16 cellular contexts compared by ENCODE assay signal in the genomic region with DNA sequence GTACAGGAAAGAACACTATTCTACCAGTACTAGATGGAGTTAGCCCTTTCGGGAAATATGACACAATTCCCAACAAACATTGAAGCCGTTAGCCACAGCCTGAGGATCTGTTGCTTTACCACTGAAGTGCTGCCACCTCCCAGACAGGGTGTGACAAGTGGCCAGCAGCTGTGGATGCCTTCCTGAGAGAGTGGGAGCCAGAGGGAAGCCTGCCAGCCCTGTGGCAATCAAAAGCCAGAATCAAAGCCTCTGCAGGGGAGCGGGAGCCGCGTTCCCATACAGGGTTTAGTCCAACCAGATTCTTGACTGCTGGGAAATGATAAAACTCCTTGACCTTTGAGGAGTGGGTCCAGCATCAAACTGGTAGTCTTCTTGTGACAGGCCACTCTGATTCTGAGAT. TPM values are rescaled to one million over a fixed set of nuclear protein-coding genes. Genes with fewer than 3 reads are reported as not detected.
DNase-seq lines count a peak whose midpoint lies in the region; ATAC-seq and TF ChIP-seq lines count a peak whose summit lies in the region.
"Had no signal": no experiment of that assay in that cellular context is flagged by ENCODE, and none has a peak within 500 bp of the region (broad histone marks: within the 10 kb centered on the region; RNA-seq: fewer than 3 reads in every experiment).

No MANE protein-coding gene starts in this region.

- H3K36me3 ChIP-seq in mammary epithelial cell (ENCODE audit: insufficient read depth, low read length) (no peaks in the 10 kb centered on the region), upper lobe of left lung (peaks cover 0 to 6% (median 0%) of the 10 kb centered on the region in 4 donors)

- no peak overlapping the region for H3K9ac ChIP-seq in mammary epithelial cell (ENCODE audit: insufficient read depth, low read length)

- TF ChIP-seq POLR2A in upper lobe of left lung (IDR thresholded peaks at IDR 0.05), result no peak

- POLR2A ChIA-PET in MCF 10A (lab: Yijun Ruan, JAX), result interaction anchor here (0.8 kb wide), 1 partner anchor 689 kb away, joined by 3 read pairs; no protein-coding TSS in a partner anchor

- H2AFZ ChIP-seq in mammary epithelial cell (ENCODE audit: low read depth, low read length), result peak overlapping the region; percentile 47

- CTCF ChIA-PET in mammary epithelial cell (lab: Charles Lee; ENCODE audit: low non-redundant PET), result no interaction called here
- CTCF ChIA-PET in MCF 10A (lab: Yijun Ruan, JAX), result interaction anchor here (1.1 kb wide), 1 partner anchor 12 kb away, joined by 3 read pairs; no protein-coding TSS in a partner anchor

- H3K79me2 ChIP-seq in mammary epithelial cell (ENCODE audit: insufficient read depth, low read length), result no peaks in the 10 kb centered on the region

- H4K20me1 ChIP-seq in mammary epithelial cell (ENCODE audit: insufficient read depth, low read length), result no peaks in the 10 kb centered on the region

- H3K4me1 ChIP-seq in mammary epithelial cell (ENCODE audit: insufficient read depth, low read length) (peaks cover 35% of the 10 kb centered on the region), upper lobe of left lung (peaks cover 23 to 39% (median 29%) of the 10 kb centered on the region in 4 donors)

- DNase-seq in mammary epithelial cell (no peak), MCF 10A (ENCODE audit: unreplicated experiment) (no peak), NCI-H510A treated with DMSO at 0.1 percent for 48 hours (lab: John Stamatoyannopoulos, UW) (peak; percentile 48), left ventricle myocardium superior (peak; percentile 51), upper lobe of left lung (peak in 1 of 2 donors; percentile 94), NCI-H1930 (lab: John Stamatoyannopoulos, UW) (no peak)
- no peak for DNase-seq in stimulated activated effector memory CD8-positive, alpha-beta T cell treated with anti-CD3 and anti-CD28 coated beads, Interleukin-12 subunit alpha, Interleukin-12 subunit beta, amount 100 ng/mL, for 72 hours (ENCODE audit: low spot score in 2 of 2)
- DNase-seq: activated CD4-positive, alpha-beta T cell treated with anti-CD3 and anti-CD28 coated beads for 1 hour; activated naive CD8-positive, alpha-beta T cell treated with anti-CD3 and anti-CD28 coated beads, Interleukin-2, amount 50 U/mL, for 24 hours; hippocampal formation; KG1; NCI-H2171 treated with DMSO at 0.1 percent for 48 hours; T-helper 17 cell had no signal

- in situ Hi-C loops in mammary epithelial cell (cut with MboI; ENCODE audit: low sequenced_read_pairs in 2 of 2), result loop anchor here in 1 of 2 donors (10.0 kb wide), 1 partner anchor 703 kb away; no protein-coding TSS in a partner anchor

- peak; percentile 32 to 84 (median 42) for TF ChIP-seq EP300 in upper lobe of left lung (IDR thresholded peaks at IDR 0.05)

- no TSS peak for BruUV-seq in mammary epithelial cell (replicated peaks; lab: Mats Ljungman, UMichigan)
- no TSS peak for BruUV-seq in MCF 10A (replicated peaks; lab: Mats Ljungman, UMichigan)

- H3K4me3 ChIP-seq in mammary epithelial cell (replicated peaks in 1 of 3; ENCODE audit: insufficient read depth in 1 of 3, low read depth in 2 of 3, low read length in 3 of 3) (no peak overlapping the region), upper lobe of left lung (no peak overlapping the region)
- H3K4me3 ChIP-seq: coronary artery had no signal

- H3K9me3 ChIP-seq in mammary epithelial cell (replicated peaks; ENCODE audit: insufficient read depth, low read length) (no peaks in the 10 kb centered on the region), upper lobe of left lung (no peaks in the 10 kb centered on the region)
- H3K9me3 ChIP-seq: neutrophil had no signal

- H3K4me2 ChIP-seq in mammary epithelial cell (ENCODE audit: insufficient read depth, low read depth, low read length), result no peak overlapping the region

- dilution Hi-C loops in mammary epithelial cell (cut with HindIII; ENCODE audit: low sequenced_read_pairs), result loop anchor here (25.0 kb wide), 1 partner anchor 711 kb away; no protein-coding TSS in a partner anchor

- intact Hi-C loops in mammary epithelial cell (cut with micrococcal nuclease), result loop anchor here (2.0 to 10.0 kb wide), 3 partner anchors 253 to 1053 kb away; a partner anchor contains a TSS
- intact Hi-C loops in MCF 10A (cut with micrococcal nuclease), result loop anchor here (5.0 to 10.0 kb wide), 4 partner anchors 201 to 1053 kb away; a partner anchor contains a TSS
- intact Hi-C loops in left ventricle myocardium superior (cut with micrococcal nuclease), result no loop called here

- no peak overlapping the region for H3K4me3 Mint-ChIP-seq in MCF 10A (ENCODE audit: unreplicated experiment)
- H3K4me3 Mint-ChIP-seq in stimulated activated effector memory CD8-positive, alpha-beta T cell treated with anti-CD3 and anti-CD28 coated beads, Interleukin-12 subunit alpha, Interleukin-12 subunit beta, amount 100 ng/mL, for 72 hours, result no peak overlapping the region
- H3K4me3 Mint-ChIP-seq: activated naive CD8-positive, alpha-beta T cell treated with anti-CD3 and anti-CD28 coated beads, Interleukin-2, amount 50 U/mL, for 24 hours; T-helper 17 cell had no signal

- H3K27me3 Mint-ChIP-seq in MCF 10A (ENCODE audit: insufficient read depth, unreplicated experiment), result no peaks in the 10 kb centered on the region
- H3K27me3 Mint-ChIP-seq: T-helper 17 cell had no signal

- peaks cover 7% of the 10 kb centered on the region for H3K36me3 Mint-ChIP-seq in MCF 10A (ENCODE audit: insufficient read depth, unreplicated experiment)
- H3K36me3 Mint-ChIP-seq in stimulated activated effector memory CD8-positive, alpha-beta T cell treated with anti-CD3 and anti-CD28 coated beads, Interleukin-12 subunit alpha, Interleukin-12 subunit beta, amount 100 ng/mL, for 72 hours, result peaks cover 20% of the 10 kb centered on the region

- ATAC-seq in left ventricle myocardium superior (peak; percentile 26), upper lobe of left lung (ENCODE audit: low FRiP score in 2 of 2) (peak in 1 of 2 donors; percentile 63), GM18519 (IDR thresholded peaks at IDR 0.05; ENCODE audit: low FRiP score, unreplicated experiment) (no peak)
- no peak for ATAC-seq in stimulated activated effector memory CD8-positive, alpha-beta T cell treated with anti-CD3 and anti-CD28 coated beads, Interleukin-12 subunit alpha, Interleukin-12 subunit beta, amount 100 ng/mL, for 72 hours
- ATAC-seq: activated naive CD8-positive, alpha-beta T cell treated with anti-CD3 and anti-CD28 coated beads, Interleukin-2, amount 50 U/mL, for 24 hours; T-helper 17 cell had no signal

- peaks cover 32% of the 10 kb centered on the region for H3K4me1 Mint-ChIP-seq in MCF 10A (ENCODE audit: insufficient read depth, unreplicated experiment)
- peaks cover 50% of the 10 kb centered on the region for H3K4me1 Mint-ChIP-seq in stimulated activated effector memory CD8-positive, alpha-beta T cell treated with anti-CD3 and anti-CD28 coated beads, Interleukin-12 subunit alpha, Interleukin-12 subunit beta, amount 100 ng/mL, for 72 hours

- H3K27ac Mint-ChIP-seq in MCF 10A (ENCODE audit: low read depth, unreplicated experiment), result no peak overlapping the region
- no peak overlapping the region for H3K27ac Mint-ChIP-seq in stimulated activated effector memory CD8-positive, alpha-beta T cell treated with anti-CD3 and anti-CD28 coated beads, Interleukin-12 subunit alpha, Interleukin-12 subunit beta, amount 100 ng/mL, for 72 hours
- H3K27ac Mint-ChIP-seq: activated naive CD8-positive, alpha-beta T cell treated with anti-CD3 and anti-CD28 coated beads, Interleukin-2, amount 50 U/mL, for 24 hours; T-helper 17 cell had no signal

- H3K27me3 ChIP-seq in mammary epithelial cell (ENCODE audit: insufficient read depth, low read length) (no peaks in the 10 kb centered on the region), upper lobe of left lung (no peaks in the 10 kb centered on the region)
- H3K27me3 ChIP-seq: neutrophil had no signal

- WGBS in mammary epithelial cell (ENCODE audit: low coverage, missing lambda C conversion rate), result 36% methylated on average over 5 of the region's 5 CpGs
- WGBS in upper lobe of left lung, 2 donors, result 41 to 55% methylated on average over 5 of the region's 5 CpGs

- H3K27ac ChIP-seq in mammary epithelial cell (ENCODE audit: insufficient read depth, low read depth, low read length), result no peak overlapping the region
- peak overlapping the region in 3 of 4 donors; percentile 13 to 65 (median 29) for H3K27ac ChIP-seq in upper lobe of left lung
- H3K27ac ChIP-seq: coronary artery, neutrophil had no signal

- no peaks in the 10 kb centered on the region for H3K9me3 Mint-ChIP-seq in MCF 10A (ENCODE audit: unreplicated experiment)
- H3K9me3 Mint-ChIP-seq in stimulated activated effector memory CD8-positive, alpha-beta T cell treated with anti-CD3 and anti-CD28 coated beads, Interleukin-12 subunit alpha, Interleukin-12 subunit beta, amount 100 ng/mL, for 72 hours, result no peaks in the 10 kb centered on the region
- H3K9me3 Mint-ChIP-seq: activated naive CD8-positive, alpha-beta T cell treated with anti-CD3 and anti-CD28 coated beads, Interleukin-2, amount 50 U/mL, for 24 hours had no signal

- TF ChIP-seq CTCF in mammary epithelial cell (conservative IDR thresholded peaks at IDR 0.05 in 1 of 2, IDR thresholded peaks at IDR 0.05 in 1 of 2; ENCODE audit: extremely low read depth in 1 of 2, insufficient read depth in 1 of 2, low read depth in 1 of 2, low read length in 2 of 2) (no peak), MCF 10A (IDR thresholded peaks at IDR 0.05; ENCODE audit: unreplicated experiment) (no peak), upper lobe of left lung (IDR thresholded peaks at IDR 0.05) (no peak)

RNA-seq across cellular contexts. Expression of a gene that starts 38.0 kb away (rescaled TPM):
- total RNA-seq in mammary epithelial cell (10 to 100 TPM; 23.8 to 26.1 TPM), MCF 10A (2022) (24.3 and 27.2 TPM in 2 replicates), left ventricle myocardium superior (19.2 TPM), upper lobe of left lung (10 to 100 TPM; 15.8 to 44.0 (median 21.6) TPM)
- polyA plus RNA-seq in mammary epithelial cell, result 10.9 TPM
- 5.4 TPM for polyA minus RNA-seq in mammary epithelial cell

RNA-seq across cellular contexts. Expression of a gene that starts 38.3 kb away (rescaled TPM):
- total RNA-seq in mammary epithelial cell (10 to 100 TPM; 31.2 to 46.2 TPM), MCF 10A (2022) (36.4 and 40.8 TPM in 2 replicates), left ventricle myocardium superior (28.1 TPM), upper lobe of left lung (10 to 100 TPM; 22.2 to 70.2 (median 25.0) TPM)
- 28.8 TPM for polyA plus RNA-seq in mammary epithelial cell
- polyA minus RNA-seq in mammary epithelial cell, result 13.9 TPM

Comparison
In these comparisons a context has a peak if more than half of its experiments do, and no peak if none do; other contexts are left out.
1. DNase-seq: peak in NCI-H510A treated with DMSO at 0.1 percent for 48 hours (single experiment) and left ventricle myocardium superior (single experiment); none in mammary epithelial cell (single experiment), MCF 10A (single experiment), NCI-H1930 (0 of 2) and stimulated activated effector memory CD8-positive, alpha-beta T cell treated with anti-CD3 and anti-CD28 coated beads, Interleukin-12 subunit alpha, Interleukin-12 subunit beta, amount 100 ng/mL, for 72 hours (0 of 2).